ENCODE assay signal across 4 cellular contexts in the genomic region with DNA sequence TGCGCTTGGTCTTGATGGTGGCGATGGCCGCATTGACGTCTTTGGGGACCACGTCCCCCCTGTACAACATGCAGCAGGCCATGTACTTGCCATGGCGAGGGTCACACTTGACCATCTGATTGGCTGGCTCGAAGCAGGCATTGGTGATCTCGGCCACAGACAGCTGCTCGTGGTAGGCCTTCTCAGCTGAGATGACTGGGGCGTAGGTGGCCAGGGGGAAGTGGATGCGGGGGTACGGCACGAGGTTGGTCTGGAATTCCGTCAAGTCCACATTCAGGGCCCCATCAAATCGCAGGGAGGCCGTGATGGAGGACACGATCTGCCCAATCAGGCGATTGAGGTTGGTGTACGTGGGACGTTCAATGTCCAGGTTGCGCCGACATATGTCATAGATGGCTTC. TPM values are rescaled to one million over a fixed set of nuclear protein-coding genes. Genes with fewer than 3 reads are reported as not detected.
"Had no signal": no experiment of that assay in that cellular context is flagged by ENCODE, and none has a peak within 500 bp of the region (broad histone marks: within the 10 kb centered on the region; RNA-seq: fewer than 3 reads in every experiment).

No MANE protein-coding gene starts in this region.

RNA-seq across cellular contexts. Expression of gene TUBA3E, which starts 4.4 kb away (rescaled TPM):
- total RNA-seq: GM23248, H7, HFFc6, IMR-90 had no signal
- polyA plus RNA-seq: GM23248, IMR-90 had no signal
